Comparison of ENCODE assay signal across 9 cellular contexts in genomic region chr21:14482165-14482564, GRCh38.
DNase-seq lines count a peak whose midpoint lies in the region; ATAC-seq and TF ChIP-seq lines count a peak whose summit lies in the region.
"Had no signal": no experiment of that assay in that cellular context is flagged by ENCODE, and none has a peak within 500 bp of the region (broad histone marks: within the 10 kb centered on the region; RNA-seq: fewer than 3 reads in every experiment).

No MANE protein-coding gene starts in this region.

- TF ChIP-seq CTCF in smooth muscle cell (IDR thresholded peaks at IDR 0.05; ENCODE audit: borderline replicate concordance, insufficient read depth, poor library complexity, severe bottlenecking) (no peak), PC-3 (conservative IDR thresholded peaks at IDR 0.05; ENCODE audit: low read depth, low read length) (no peak)

- CTCF ChIA-PET in naive thymus-derived CD4-positive, alpha-beta T cell (lab: Charles Lee), result interaction anchor here (1.3 to 1.9 kb wide), 2 partner anchors 23 to 256 kb away, joined by 3 to 5 read pairs; no protein-coding TSS in a partner anchor
- CTCF ChIA-PET in PC-3 (lab: Charles Lee), result no interaction called here

- POLR2A ChIA-PET in naive thymus-derived CD4-positive, alpha-beta T cell (lab: Charles Lee), result no interaction called here
- POLR2A ChIA-PET in PC-3 (lab: Charles Lee; ENCODE audit: unreplicated experiment), result no interaction called here

- no peaks in the 10 kb centered on the region for H3K27me3 Mint-ChIP-seq in activated CD4-positive, alpha-beta T cell treated with anti-CD3 and anti-CD28 coated beads, Interleukin-2, amount 10 ng/mL, durations not matched to agents 24 days and 14 days
- H3K27me3 Mint-ChIP-seq in naive thymus-derived CD4-positive, alpha-beta T cell, result no peaks in the 10 kb centered on the region

- H3K36me3 Mint-ChIP-seq in activated CD4-positive, alpha-beta T cell treated with anti-CD3 and anti-CD28 coated beads, Interleukin-2, amount 10 ng/mL, durations not matched to agents 24 days and 14 days (ENCODE audit: low read depth), result peaks cover 40% of the 10 kb centered on the region
- peaks cover 7 to 34% (median 10%) of the 10 kb centered on the region in 5 donors for H3K36me3 Mint-ChIP-seq in naive thymus-derived CD4-positive, alpha-beta T cell

- peak overlapping the region; percentile 90 for H3K27ac Mint-ChIP-seq in activated CD4-positive, alpha-beta T cell treated with anti-CD3 and anti-CD28 coated beads, Interleukin-2, amount 10 ng/mL, durations not matched to agents 24 days and 14 days
- peak overlapping the region; percentile 37 to 90 (median 72) for H3K27ac Mint-ChIP-seq in naive thymus-derived CD4-positive, alpha-beta T cell

- H2AFZ ChIP-seq in smooth muscle cell (ENCODE audit: low read depth), result no peak overlapping the region
- H2AFZ ChIP-seq in PC-3 (ENCODE audit: low read length), result no peak overlapping the region

- peak overlapping the region; percentile 79 for H3K4me3 Mint-ChIP-seq in activated CD4-positive, alpha-beta T cell treated with anti-CD3 and anti-CD28 coated beads, Interleukin-2, amount 10 ng/mL, durations not matched to agents 24 days and 14 days
- H3K4me3 Mint-ChIP-seq in naive thymus-derived CD4-positive, alpha-beta T cell, result peak overlapping the region; percentile 1 to 79 (median 68)

- H3K4me2 ChIP-seq in smooth muscle cell (no peak overlapping the region), PC-3 (ENCODE audit: low read length) (no peak overlapping the region)
- H3K4me2 ChIP-seq: KMS-11 had no signal

- no peaks in the 10 kb centered on the region for H3K9me2 ChIP-seq in PC-3 (replicated peaks; ENCODE audit: low read length)

- H3K36me3 ChIP-seq in naive thymus-derived CD4-positive, alpha-beta T cell (ENCODE audit: control insufficient read depth in 2 of 3, insufficient read depth in 3 of 3, low read length in 3 of 3), result no peaks in the 10 kb centered on the region
- H3K36me3 ChIP-seq in smooth muscle cell (ENCODE audit: low read depth) (no peaks in the 10 kb centered on the region), PC-3 (ENCODE audit: low read depth, low read length) (no peaks in the 10 kb centered on the region), H7 (replicated peaks; ENCODE audit: control insufficient read depth, insufficient read depth, low read length) (no peaks in the 10 kb centered on the region)

- H3K4me1 ChIP-seq in naive thymus-derived CD4-positive, alpha-beta T cell (ENCODE audit: control insufficient read depth in 2 of 2, insufficient read depth in 2 of 2, low read length in 2 of 2), result peaks cover 0 to 13% of the 10 kb centered on the region in 2 donors
- no peaks in the 10 kb centered on the region for H3K4me1 ChIP-seq in smooth muscle cell (ENCODE audit: low read depth)
- no peaks in the 10 kb centered on the region for H3K4me1 ChIP-seq in PC-3 (ENCODE audit: insufficient read depth, low read length)

- H3K4me3 ChIP-seq in naive thymus-derived CD4-positive, alpha-beta T cell (ENCODE audit: low read length), result peak overlapping the region; percentile 34
- H3K4me3 ChIP-seq in smooth muscle cell, result no peak overlapping the region
- no peak overlapping the region for H3K4me3 ChIP-seq in PC-3 (ENCODE audit: low read length)
- H3K4me3 ChIP-seq in H7 (ENCODE audit: insufficient read depth, low read depth, low read length), result no peak overlapping the region

- H4K20me1 ChIP-seq in smooth muscle cell (ENCODE audit: low read depth) (no peaks in the 10 kb centered on the region), PC-3 (ENCODE audit: low read length) (no peaks in the 10 kb centered on the region)

- H3K4me1 Mint-ChIP-seq in activated CD4-positive, alpha-beta T cell treated with anti-CD3 and anti-CD28 coated beads, Interleukin-2, amount 10 ng/mL, durations not matched to agents 24 days and 14 days, result peaks cover 56% of the 10 kb centered on the region
- peaks cover 8 to 64% (median 16%) of the 10 kb centered on the region in 7 donors for H3K4me1 Mint-ChIP-seq in naive thymus-derived CD4-positive, alpha-beta T cell

- H3F3A ChIP-seq in smooth muscle cell (ENCODE audit: low read depth) (no peaks in the 10 kb centered on the region), PC-3 (ENCODE audit: low read length, unreplicated experiment) (no peaks in the 10 kb centered on the region)

- no peaks in the 10 kb centered on the region for H3K27me3 ChIP-seq in naive thymus-derived CD4-positive, alpha-beta T cell (ENCODE audit: control insufficient read depth in 2 of 2, insufficient read depth in 2 of 2, low read length in 2 of 2)
- H3K27me3 ChIP-seq in smooth muscle cell (ENCODE audit: low read depth), result no peaks in the 10 kb centered on the region
- peaks cover 41% of the 10 kb centered on the region for H3K27me3 ChIP-seq in PC-3 (ENCODE audit: low read length)
- no peaks in the 10 kb centered on the region for H3K27me3 ChIP-seq in H7 (ENCODE audit: control insufficient read depth, insufficient read depth, low read length)

- no peaks in the 10 kb centered on the region for H3K9me3 ChIP-seq in naive thymus-derived CD4-positive, alpha-beta T cell (ENCODE audit: control insufficient read depth in 2 of 3, low read length in 3 of 3)
- H3K9me3 ChIP-seq in smooth muscle cell (replicated peaks; ENCODE audit: low read depth) (no peaks in the 10 kb centered on the region), PC-3 (ENCODE audit: low read length) (no peaks in the 10 kb centered on the region)

- peak overlapping the region; percentile 9 for H3K27ac ChIP-seq in naive thymus-derived CD4-positive, alpha-beta T cell (ENCODE audit: low read depth, low read length)
- H3K27ac ChIP-seq in smooth muscle cell (ENCODE audit: low read depth) (no peak overlapping the region), PC-3 (ENCODE audit: low read length) (no peak overlapping the region)
- H3K27ac ChIP-seq: KMS-11 had no signal

- intact Hi-C loops in activated CD4-positive, alpha-beta T cell treated with anti-CD3 and anti-CD28 coated beads, Interleukin-2, amount 10 ng/mL, durations not matched to agents 24 days and 14 days (cut with micrococcal nuclease), result no loop called here
- intact Hi-C loops in naive thymus-derived CD4-positive, alpha-beta T cell (cut with micrococcal nuclease), result loop anchor here in 1 of 2 donors (2.0 to 5.0 kb wide), 2 partner anchors 29 to 45 kb away; no protein-coding TSS in a partner anchor
- intact Hi-C loops in PC-3 (cut with micrococcal nuclease), result no loop called here

- no peak overlapping the region for H3K9ac ChIP-seq in smooth muscle cell (ENCODE audit: low read depth)
- no peak overlapping the region for H3K9ac ChIP-seq in PC-3 (ENCODE audit: low read length)
- H3K9ac ChIP-seq: KMS-11 had no signal

- peak; percentile 65 for ATAC-seq in GM18867 (IDR thresholded peaks at IDR 0.05; ENCODE audit: unreplicated experiment)
- ATAC-seq in HG02885 (IDR thresholded peaks at IDR 0.05; ENCODE audit: poor library complexity, unreplicated experiment), result peak; percentile 57
- ATAC-seq in naive thymus-derived CD4-positive, alpha-beta T cell, result peak; percentile 89
- no peak for ATAC-seq in PC-3

- 91% methylated on average over 7 of the region's 7 CpGs for WGBS in smooth muscle cell (ENCODE audit: low lambda C conversion rate)

- H3K79me2 ChIP-seq in smooth muscle cell (ENCODE audit: low read depth) (no peaks in the 10 kb centered on the region), PC-3 (ENCODE audit: low read length) (no peaks in the 10 kb centered on the region)

- DNase-seq in activated CD4-positive, alpha-beta T cell treated with anti-CD3 and anti-CD28 coated beads, Interleukin-2, amount 10 ng/mL, durations not matched to agents 24 days and 14 days, result peak; percentile 74
- peak in 7 of 9 donors; percentile 29 to 66 (median 53) for DNase-seq in naive thymus-derived CD4-positive, alpha-beta T cell
- DNase-seq in smooth muscle cell (lab: John Stamatoyannopoulos, UW; ENCODE audit: unreplicated experiment), result no peak
- no peak for DNase-seq in SW480 (ENCODE audit: low spot score)
- no peak for DNase-seq in PC-3
- no peak for DNase-seq in H7

- H3K9me3 Mint-ChIP-seq in activated CD4-positive, alpha-beta T cell treated with anti-CD3 and anti-CD28 coated beads, Interleukin-2, amount 10 ng/mL, durations not matched to agents 24 days and 14 days, result peaks cover 16% of the 10 kb centered on the region
- H3K9me3 Mint-ChIP-seq in naive thymus-derived CD4-positive, alpha-beta T cell, result peaks cover 0 to 14% (median 0%) of the 10 kb centered on the region in 11 donors

- BruUV-seq in PC-3 (replicated peaks; lab: Mats Ljungman, UMichigan), result no TSS peak

Comparison
In these comparisons a context has a peak if more than half of its experiments do, and no peak if none do; other contexts are left out.
1. DNase-seq: peak in activated CD4-positive, alpha-beta T cell treated with anti-CD3 and anti-CD28 coated beads, Interleukin-2, amount 10 ng/mL, durations not matched to agents 24 days and 14 days (single experiment) and naive thymus-derived CD4-positive, alpha-beta T cell (7 of 9); none in smooth muscle cell (single experiment), SW480 (single experiment), PC-3 (single experiment) and H7 (single experiment).